Comparison of ENCODE assay signal across 21 cellular contexts in genomic region chr9:126367646-126368419, GRCh38. TPM values are rescaled to one million over a fixed set of nuclear protein-coding genes. Genes with fewer than 3 reads are reported as not detected.
DNase-seq lines count a peak whose midpoint lies in the region; ATAC-seq and TF ChIP-seq lines count a peak whose summit lies in the region.
"Had no signal": no experiment of that assay in that cellular context is flagged by ENCODE, and none has a peak within 500 bp of the region (broad histone marks: within the 10 kb centered on the region; RNA-seq: fewer than 3 reads in every experiment).

No MANE protein-coding gene starts in this region.

- peak overlapping the region; percentile 30 for H3K27ac Mint-ChIP-seq in Caco-2 (ENCODE audit: unreplicated experiment)
- H3K27ac Mint-ChIP-seq: activated naive CD8-positive, alpha-beta T cell treated with anti-CD3 and anti-CD28 coated beads for 36 hours; activated T-cell treated with anti-CD3 and anti-CD28 coated beads, Interleukin-2, amount 50 U/mL, for 72 hours had no signal

- no peaks in the 10 kb centered on the region for H3K27me3 Mint-ChIP-seq in Caco-2 (ENCODE audit: insufficient read depth, unreplicated experiment)
- H3K27me3 Mint-ChIP-seq: activated naive CD8-positive, alpha-beta T cell treated with anti-CD3 and anti-CD28 coated beads for 36 hours; naive B cell had no signal

- intact Hi-C loops in Caco-2 (cut with micrococcal nuclease; ENCODE audit: unreplicated experiment), result no loop called here
- intact Hi-C loops in PC-3 (cut with micrococcal nuclease), result no loop called here
- intact Hi-C loops in sigmoid colon (cut with DNase I), result loop anchor here (5.0 kb wide), 1 partner anchor 41 kb away; the partner anchor contains the start of gene MVB12B

- WGBS in esophagus, 2 donors, result 77% methylated on average over 9 of the region's 9 CpGs
- 18 to 74% methylated on average over 9 of the region's 9 CpGs for WGBS in sigmoid colon, 2 donors

- peaks cover 7% of the 10 kb centered on the region for H3F3A ChIP-seq in PC-3 (ENCODE audit: low read length, unreplicated experiment)

- BruUV-seq in Caco-2 (replicated peaks; lab: Mats Ljungman, UMichigan) (no TSS peak), PC-3 (replicated peaks; lab: Mats Ljungman, UMichigan) (no TSS peak)

- H3K36me3 ChIP-seq in Caco-2 (ENCODE audit: control insufficient read depth, insufficient read depth, low read length) (no peaks in the 10 kb centered on the region; the same call in none of the 2 replicates), PC-3 (ENCODE audit: low read depth, low read length) (no peaks in the 10 kb centered on the region), esophagus (ENCODE audit: control insufficient read depth in 2 of 2, insufficient read depth in 2 of 2, low read length in 1 of 2) (no peaks in the 10 kb centered on the region), sigmoid colon (no peaks in the 10 kb centered on the region)

- peaks cover 11% of the 10 kb centered on the region for H3K9me3 Mint-ChIP-seq in Caco-2 (ENCODE audit: unreplicated experiment)
- H3K9me3 Mint-ChIP-seq: activated naive CD8-positive, alpha-beta T cell treated with anti-CD3 and anti-CD28 coated beads for 36 hours had no signal

- H3K9me2 ChIP-seq in PC-3 (replicated peaks; ENCODE audit: low read length), result no peaks in the 10 kb centered on the region

- CTCF ChIA-PET in Caco-2 (lab: Charles Lee), result interaction anchor here (0.6 kb wide), 1 partner anchor 1890 kb away, joined by 4 read pairs; no protein-coding TSS in a partner anchor
- CTCF ChIA-PET in PC-3 (lab: Charles Lee), result interaction anchor here (0.6 kb wide), 1 partner anchor 26 kb away, joined by 3 read pairs; no protein-coding TSS in a partner anchor

- no peak for TF ChIP-seq POLR2A in sigmoid colon (IDR thresholded peaks at IDR 0.05)

- no peaks in the 10 kb centered on the region for H3K27me3 ChIP-seq in Caco-2 (replicated peaks; ENCODE audit: control insufficient read depth, insufficient read depth, low read length)
- no peaks in the 10 kb centered on the region for H3K27me3 ChIP-seq in PC-3 (ENCODE audit: low read length)
- H3K27me3 ChIP-seq in esophagus (ENCODE audit: control insufficient read depth in 1 of 2, insufficient read depth in 2 of 2, low read length in 2 of 2), result no peaks in the 10 kb centered on the region
- H3K27me3 ChIP-seq in sigmoid colon, result no peaks in the 10 kb centered on the region

- no peak for TF ChIP-seq CTCF in Caco-2 (IDR thresholded peaks at IDR 0.05; ENCODE audit: insufficient read depth in 1 of 2, low read depth in 1 of 2, low read length in 1 of 2, severe bottlenecking in 1 of 2, unreplicated experiment in 1 of 2)
- no peak for TF ChIP-seq CTCF in PC-3 (conservative IDR thresholded peaks at IDR 0.05; ENCODE audit: low read depth, low read length)
- TF ChIP-seq CTCF in sigmoid colon (IDR thresholded peaks at IDR 0.05), result no peak

- peaks cover 4% of the 10 kb centered on the region for H3K36me3 Mint-ChIP-seq in Caco-2 (ENCODE audit: insufficient read depth, unreplicated experiment)

- H3K27ac ChIP-seq in PC-3 (ENCODE audit: low read length) (peak overlapping the region; percentile 38), esophagus (ENCODE audit: low read depth in 2 of 2, low read length in 1 of 2) (peak overlapping the region; percentile 52 to 80), sigmoid colon (peak overlapping the region; percentile 42 to 58 (median 46))
- H3K27ac ChIP-seq: coronary artery had no signal

- H3K9me3 ChIP-seq in Caco-2 (no peaks in the 10 kb centered on the region), PC-3 (ENCODE audit: low read length) (no peaks in the 10 kb centered on the region), esophagus (ENCODE audit: control insufficient read depth in 2 of 2, insufficient read depth in 1 of 2, low read depth in 1 of 2, low read length in 1 of 2) (no peaks in the 10 kb centered on the region), sigmoid colon (no peaks in the 10 kb centered on the region)

- H4K20me1 ChIP-seq in PC-3 (ENCODE audit: low read length), result no peaks in the 10 kb centered on the region

- no peak for TF ChIP-seq EP300 in sigmoid colon (IDR thresholded peaks at IDR 0.05)

- ATAC-seq in PC-3 (peak; percentile 12), GM19328 (IDR thresholded peaks at IDR 0.05; ENCODE audit: unreplicated experiment) (no peak)
- ATAC-seq: activated CD4-positive, CD25-positive, alpha-beta regulatory T cell treated with anti-CD3 and anti-CD28 coated beads, Interleukin-2, amount 50 U/mL, for 24 hours; activated T-cell treated with anti-CD3 and anti-CD28 coated beads, Interleukin-2, amount 50 U/mL, for 72 hours; GM12878 had no signal

- peak overlapping the region; percentile 54 for H3K4me2 ChIP-seq in PC-3 (ENCODE audit: low read length)

- H3K79me2 ChIP-seq in PC-3 (ENCODE audit: low read length), result peaks cover 16% of the 10 kb centered on the region

- DNase-seq in Caco-2 (no peak), PC-3 (peak; percentile 66), sigmoid colon (no peak), NCI-H446 (lab: John Stamatoyannopoulos, UW) (no peak), OCI-M2 (lab: John Stamatoyannopoulos, UW; ENCODE audit: unreplicated experiment) (no peak), NOMO-1 treated with dmso at 0.1 percent for 144 hours (lab: John Stamatoyannopoulos, UW; ENCODE audit: unreplicated experiment) (no peak)
- DNase-seq: activated naive CD8-positive, alpha-beta T cell treated with anti-CD3 and anti-CD28 coated beads for 36 hours; activated T-cell treated with anti-CD3 and anti-CD28 coated beads, Interleukin-2, amount 50 U/mL, for 72 hours; DMS53; KG1; mammary epithelial cell; naive B cell; NCI-H1694 treated with DMSO at 0.1 percent for 48 hours; NCI-H446 treated with DMSO at 0.1 percent for 48 hours; retina; stimulated activated CD4-positive, alpha-beta T cell treated with anti-CD3 and anti-CD28 coated beads, Interleukin-12 subunit alpha, Interleukin-12 subunit beta, amount 100 ng/mL, for 4 hours had no signal

- peaks cover 36% of the 10 kb centered on the region for H3K4me1 ChIP-seq in Caco-2
- peaks cover 58% of the 10 kb centered on the region for H3K4me1 ChIP-seq in PC-3 (ENCODE audit: insufficient read depth, low read length)
- H3K4me1 ChIP-seq in esophagus (ENCODE audit: control insufficient read depth in 2 of 2, insufficient read depth in 2 of 2, low read length in 1 of 2), result peaks cover 4 to 23% of the 10 kb centered on the region in 2 donors
- peaks cover 0 to 35% (median 25%) of the 10 kb centered on the region in 4 donors for H3K4me1 ChIP-seq in sigmoid colon

- POLR2A ChIA-PET in Caco-2 (lab: Charles Lee), result no interaction called here
- POLR2A ChIA-PET in PC-3 (lab: Charles Lee; ENCODE audit: unreplicated experiment), result no interaction called here

- peaks cover 37% of the 10 kb centered on the region for H3K4me1 Mint-ChIP-seq in Caco-2 (ENCODE audit: low read depth, unreplicated experiment)

- no peak overlapping the region for H3K4me3 ChIP-seq in Caco-2 (ENCODE audit: low read depth, low read length)
- no peak overlapping the region for H3K4me3 ChIP-seq in PC-3 (ENCODE audit: low read length)
- no peak overlapping the region for H3K4me3 ChIP-seq in esophagus (ENCODE audit: low read depth in 1 of 2, low read length in 2 of 2)
- H3K4me3 ChIP-seq in sigmoid colon, result no peak overlapping the region
- H3K4me3 ChIP-seq: coronary artery, GM12878 had no signal

- H2AFZ ChIP-seq in PC-3 (ENCODE audit: low read length), result no peak overlapping the region

- no peak overlapping the region for H3K9ac ChIP-seq in PC-3 (ENCODE audit: low read length)

- H3K4me3 Mint-ChIP-seq in Caco-2 (ENCODE audit: unreplicated experiment), result no peak overlapping the region
- H3K4me3 Mint-ChIP-seq: activated naive CD8-positive, alpha-beta T cell treated with anti-CD3 and anti-CD28 coated beads for 36 hours; activated T-cell treated with anti-CD3 and anti-CD28 coated beads, Interleukin-2, amount 50 U/mL, for 72 hours; naive B cell had no signal

RNA-seq across cellular contexts. Expression of gene MVB12B, which starts 41.2 kb away (rescaled TPM):
- total RNA-seq in Caco-2 (2022) (20.8 and 24.4 TPM in 2 replicates), PC-3 (2014; rRNA removed) (7.2 and 9.6 TPM in 2 replicates), sigmoid colon (10 to 100 TPM; 12.2 to 14.4 (median 13.3) TPM)
- polyA plus RNA-seq in esophagus (1 to 10 TPM; 2.1 to 2.4 TPM), sigmoid colon (1 to 10 TPM; 5.1 to 8.9 (median 6.0) TPM)
- polyA plus RNA-seq: GM12878 had no signal
